9 cellular contexts compared by ENCODE assay signal in the genomic region with DNA sequence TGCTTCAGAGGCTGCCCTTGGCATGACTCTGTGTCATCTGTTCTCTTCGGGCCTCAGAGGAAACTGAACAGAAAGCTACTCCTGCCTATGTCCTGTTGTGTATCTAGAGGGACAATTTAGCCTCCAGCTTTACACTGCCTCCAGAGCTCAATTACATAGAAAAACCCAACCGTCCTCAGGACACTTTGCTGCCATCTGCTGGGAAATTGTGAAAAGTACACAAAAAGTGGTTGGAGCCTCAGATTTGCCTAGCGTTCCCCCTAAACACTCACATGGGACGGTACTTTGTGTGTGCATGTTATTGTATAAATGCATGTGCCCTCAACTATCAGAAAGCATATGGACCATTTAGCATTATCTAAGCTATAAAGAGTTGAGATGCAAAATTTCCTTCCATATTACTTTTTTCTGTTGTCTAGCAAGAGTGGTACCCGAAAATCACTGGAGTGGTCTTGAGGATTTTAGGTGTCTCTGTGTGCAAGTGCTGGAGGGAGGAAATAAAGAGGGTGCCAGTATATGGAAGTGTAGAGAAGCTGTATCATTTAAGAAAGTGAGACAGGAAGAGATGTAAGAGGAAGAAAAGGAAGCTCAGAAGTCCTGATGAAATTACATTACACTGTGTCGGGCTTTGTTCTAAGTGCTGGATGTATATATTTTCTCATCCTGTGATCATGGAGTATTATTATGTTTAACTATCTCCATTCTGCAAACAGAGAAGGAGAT. TPM values are rescaled to one million over a fixed set of nuclear protein-coding genes. Genes with fewer than 3 reads are reported as not detected.
A peak's percentile ranks its signal among the peaks of the same experiment; 100 is the strongest.
DNase-seq lines count a peak whose midpoint lies in the region; ATAC-seq, FAIRE-seq and TF ChIP-seq lines count a peak whose summit lies in the region.
"Had no signal": no experiment of that assay in that cellular context is flagged by ENCODE, and none has a peak within 500 bp of the region (broad histone marks: within the 10 kb centered on the region; RNA-seq: fewer than 3 reads in every experiment).

No MANE protein-coding gene starts in this region.

- SMC1A ChIA-PET in GM12878 (lab: Charles Lee; ENCODE audit: uncharacterized antibody, unreplicated experiment), result interaction anchor here (0.7 to 3.4 kb wide), 62 partner anchors 8 to 508 kb away, joined by 3 to 36 read pairs (median 5); a partner anchor contains a TSS

- RAD21 ChIA-PET in GM12878 (lab: Charles Lee; ENCODE audit: unreplicated experiment), result interaction anchor here (0.6 to 3.1 kb wide), 47 partner anchors 13 to 575 kb away, joined by 3 to 40 read pairs (median 4); a partner anchor contains a TSS

- H2AFZ ChIP-seq in GM12878 (ENCODE audit: control insufficient read depth, low read depth, low read length) (no peak overlapping the region), HepG2 (ENCODE audit: low read length) (no peak overlapping the region)

- TF ChIP-seq RAD21 in GM12878 (IDR thresholded peaks at IDR 0.05; ENCODE audit: insufficient read depth, low read depth, low read length), result peak; percentile 99
- no peak for TF ChIP-seq RAD21 in HepG2 (CRISPR knock-in tag; IDR thresholded peaks at IDR 0.05)

- H3K9me3 ChIP-seq in GM12878 (replicated peaks; ENCODE audit: control insufficient read depth, insufficient read depth, low read length), result peaks cover 11% of the 10 kb centered on the region; the same call in 2 of the 3 replicates
- no peaks in the 10 kb centered on the region for H3K9me3 ChIP-seq in HepG2 (ENCODE audit: low read length)

- TF ChIP-seq CTCF in GM10248 (IDR thresholded peaks at IDR 0.05; ENCODE audit: control extremely low read depth, extremely low read depth, low read depth, missing control alignments), result peak; percentile 33
- peak; percentile 63 to 78 (median 68) for TF ChIP-seq CTCF in GM12878 (IDR thresholded peaks at IDR 0.05 in 2 of 3, conservative IDR thresholded peaks at IDR 0.05 in 1 of 3; ENCODE audit: control insufficient read depth in 2 of 3, extremely low read depth in 1 of 3, insufficient read depth in 1 of 3, low read depth in 3 of 3, low read length in 3 of 3)
- TF ChIP-seq CTCF in HepG2 (CRISPR knock-in tag; IDR thresholded peaks at IDR 0.05), result peak; percentile 63

- POLR2A ChIA-PET in GM10248 (lab: Yijun Ruan, JAX) (interaction anchor here (0.6 kb wide), 1 partner anchor 1698 kb away, joined by 3 read pairs; no protein-coding TSS in a partner anchor), GM12878 (lab: Charles Lee) (interaction anchor here (0.6 to 1.1 kb wide), 3 partner anchors 56 to 67 kb away, joined by 4 to 5 read pairs (median 4); no protein-coding TSS in a partner anchor), HepG2 (lab: Yijun Ruan, JAX) (no interaction called here)

- H3K4me3 ChIP-seq in GM12878 (no peak overlapping the region), HepG2 (replicated peaks in 1 of 3; ENCODE audit: insufficient read depth in 1 of 3, low read depth in 2 of 3, low read length in 3 of 3) (no peak overlapping the region)

- H3K79me2 ChIP-seq in GM12878 (ENCODE audit: control insufficient read depth, insufficient read depth, low read length), result no peaks in the 10 kb centered on the region
- H3K79me2 ChIP-seq in HepG2 (ENCODE audit: insufficient read depth, low read length), result no peaks in the 10 kb centered on the region

- H3K27me3 ChIP-seq in GM12878 (replicated peaks in 1 of 2; ENCODE audit: control insufficient read depth in 2 of 2, insufficient read depth in 2 of 2, low read length in 1 of 2) (no peaks in the 10 kb centered on the region), HepG2 (ENCODE audit: control insufficient read depth in 1 of 2, insufficient read depth in 2 of 2, low read length in 2 of 2) (no peaks in the 10 kb centered on the region; a peak in 1 of 5 replicates)

- WGBS in GM12878 (ENCODE audit: insufficient coverage, insufficient replicate concordance, low lambda C conversion rate, missing lambda C conversion rate), result 24% methylated on average over 6 of the region's 6 CpGs
- WGBS in HepG2 (ENCODE audit: low lambda C conversion rate), result 13% methylated on average over 6 of the region's 6 CpGs

- H4K20me1 ChIP-seq in GM12878 (ENCODE audit: control insufficient read depth, insufficient read depth), result no peaks in the 10 kb centered on the region
- no peaks in the 10 kb centered on the region for H4K20me1 ChIP-seq in HepG2 (ENCODE audit: insufficient read depth, low read length)

- BruUV-seq in GM12878 (replicated peaks; lab: Mats Ljungman, UMichigan) (no TSS peak), HepG2 (replicated peaks; lab: Mats Ljungman, UMichigan) (no TSS peak)

- in situ Hi-C loops in GM12878 (cut with MboI), result loop anchor here (10.0 kb wide), 1 partner anchor 497 kb away; a partner anchor contains a TSS
- in situ Hi-C loops in HepG2 (cut with HindIII; ENCODE audit: extremely low pct_ligation_motif_present, low pct_unique_long_range_greater_than_20kb), result loop anchor here (25.0 kb wide), 1 partner anchor 361 kb away; no protein-coding TSS in a partner anchor

- intact Hi-C loops in GM12878 (cut with micrococcal nuclease; ENCODE audit: unreplicated experiment) (loop anchor here (1.0 to 10.0 kb wide), 7 partner anchors 58 to 497 kb away; no protein-coding TSS in a partner anchor), HepG2 (cut with micrococcal nuclease; ENCODE audit: unreplicated experiment) (loop anchor here (1.0 kb wide), 1 partner anchor 428 kb away; no protein-coding TSS in a partner anchor)

- FAIRE-seq in GM12878 (lab: Jason Lieb, UNC) (peak; percentile 95), HepG2 (lab: Jason Lieb, UNC) (peak; percentile 26)
- FAIRE-seq: endometrium had no signal

- TF ChIP-seq EP300 in GM12878 (IDR thresholded peaks at IDR 0.05; ENCODE audit: borderline replicate concordance in 1 of 2, control insufficient read depth in 1 of 2, low read depth in 2 of 2, low read length in 2 of 2) (no peak), HepG2 (IDR thresholded peaks at IDR 0.05; ENCODE audit: low read depth in 2 of 2, low read length in 2 of 2) (no peak), HepG2 (CRISPR knock-in tag; IDR thresholded peaks at IDR 0.05; ENCODE audit: borderline replicate concordance) (no peak)

- TF ChIP-seq POLR2A in GM12878 (IDR thresholded peaks at IDR 0.05; ENCODE audit: low read depth, low read length) (no peak), HepG2 (IDR thresholded peaks at IDR 0.05; ENCODE audit: insufficient read depth in 1 of 2, low read depth in 2 of 2, low read length in 2 of 2) (no peak)

- peak; percentile 96 for ATAC-seq in GM12878
- peak; percentile 62 for ATAC-seq in HepG2
- no peak for ATAC-seq in GM18873 (IDR thresholded peaks at IDR 0.05; ENCODE audit: low FRiP score, unreplicated experiment)
- no peak for ATAC-seq in HG03442 (IDR thresholded peaks at IDR 0.05; ENCODE audit: unreplicated experiment)

- DNase-seq in GM10248 (ENCODE audit: extremely low spot score) (no peak), M059J (ENCODE audit: low read depth) (peak; percentile 49), GM12878 (ENCODE audit: low read depth, low spot score) (peak; percentile 59), HepG2 (ENCODE audit: low spot score) (peak; percentile 23), NCI-H1694 (lab: John Stamatoyannopoulos, UW) (no peak)
- no peak for DNase-seq in activated effector memory CD4-positive, alpha-beta T cell treated with Interleukin-2 at 50 U/mL for 16 hours

- H3K4me1 ChIP-seq in GM12878 (ENCODE audit: control insufficient read depth, insufficient read depth, low read length) (no peaks in the 10 kb centered on the region), HepG2 (ENCODE audit: insufficient read depth, low read length) (no peaks in the 10 kb centered on the region)

- H3K9ac ChIP-seq in GM12878 (ENCODE audit: control insufficient read depth, insufficient read depth, low read length) (no peak overlapping the region), HepG2 (ENCODE audit: insufficient read depth, low read depth, low read length) (no peak overlapping the region)

- H3K36me3 ChIP-seq in GM12878 (ENCODE audit: control insufficient read depth in 2 of 2, insufficient read depth in 2 of 2, low read length in 1 of 2) (no peaks in the 10 kb centered on the region), HepG2 (replicated peaks in 1 of 2; ENCODE audit: control insufficient read depth in 1 of 2, insufficient read depth in 2 of 2, low read length in 2 of 2) (no peaks in the 10 kb centered on the region)

- CTCF ChIA-PET in GM10248 (lab: Yijun Ruan, JAX), result interaction anchor here (0.6 to 3.0 kb wide), 54 partner anchors 8 to 497 kb away, joined by 3 to 42 read pairs (median 4); a partner anchor contains a TSS
- CTCF ChIA-PET in GM12878 (lab: Yijun Ruan, JAX), result interaction anchor here (0.6 to 3.3 kb wide), 98 partner anchors 9 to 662 kb away, joined by 3 to 66 read pairs (median 4); a partner anchor contains a TSS
- CTCF ChIA-PET in HepG2 (lab: Yijun Ruan, JAX; ENCODE audit: low intra/inter-chr PET ratio, low total read pairs), result interaction anchor here (1.1 kb wide), 1 partner anchor 82 kb away, joined by 4 read pairs; no protein-coding TSS in a partner anchor

- H3K27ac ChIP-seq in GM12878 (ENCODE audit: control insufficient read depth, insufficient read depth), result no peak overlapping the region
- H3K27ac ChIP-seq in HepG2 (ENCODE audit: extremely low read length, insufficient read depth, low read length), result no peak overlapping the region

- no peak overlapping the region for H3K4me2 ChIP-seq in GM12878 (ENCODE audit: control insufficient read depth, insufficient read depth)
- H3K4me2 ChIP-seq in HepG2 (ENCODE audit: low read depth, low read length), result no peak overlapping the region

RNA-seq across cellular contexts. Expression of a gene that starts 8.7 kb away (rescaled TPM):
- not detected in 2 replicates for total RNA-seq in M059J (2014; rRNA removed; shearing (Covaris generic))
- 0.50 TPM in 1 of 2 replicates, not detected in the other for total RNA-seq in GM12878 (2013; cell fraction: nucleolus; rRNA removed)
- total RNA-seq in GM12878 (2014; rRNA removed) (0.38 and 0.45 TPM in 2 replicates), GM12878 (2014; rRNA removed; fragmentation: Illumina TruSeq; extraction: Trizol) (0.46 and 0.54 TPM in 2 replicates), GM12878 (2021) (0.72 and 0.92 TPM in 2 replicates), HepG2 (2016; rRNA removed; fragmentation: Illumina TruSeq; extraction: Trizol) (not detected in 2 replicates)
- polyA plus RNA-seq in GM12878 (2011; ENCODE audit: low read depth), result not detected
- polyA plus RNA-seq in GM12878 (2011; rRNA removed) (not detected in 2 replicates), GM12878 (2014; fragmentation: Illumina TruSeq; extraction: Trizol) (0.06 TPM in 1 of 2 replicates, not detected in the other), GM12878 (2014; fragmentation: Nextera tagmentation; extraction: Ambion mirVana) (under 1 TPM; 0.22 to 0.45 TPM), GM12878 (2014; rRNA removed) (0.73 and 0.81 TPM in 2 replicates), GM12878 (2016; fragmentation: Nextera tagmentation; extraction: Ambion mirVana) (not detected), HepG2 (2011; rRNA removed) (not detected in 2 replicates)
- not detected in 2 replicates for polyA plus RNA-seq in GM12878 (2011; cell fraction: cytosol; rRNA removed)
- 0.33 and 0.72 TPM in 2 replicates for polyA plus RNA-seq in GM12878 (2011; cell fraction: nucleus; rRNA removed)
- 0.13 TPM in 1 of 2 replicates, not detected in the other for polyA plus RNA-seq in GM12878 (2012)
- not detected in 2 replicates for polyA minus RNA-seq in GM12878 (2011; rRNA and poly(A)+ RNA removed)
- not detected in 2 replicates for polyA minus RNA-seq in GM12878 (2011; cell fraction: cytosol; rRNA and poly(A)+ RNA removed)
- 0.24 and 0.48 TPM in 2 replicates for polyA minus RNA-seq in GM12878 (2011; cell fraction: nucleus; rRNA and poly(A)+ RNA removed)
- total RNA-seq in HepG2 (2016; cell fraction: cytosol; rRNA removed; fragmentation: Illumina TruSeq; extraction: Trizol; ENCODE audit: low read depth), result not detected in 2 replicates
- total RNA-seq in HepG2 (2016; cell fraction: insoluble cytoplasmic fraction; rRNA removed; fragmentation: Illumina TruSeq; extraction: Trizol), result not detected in 2 replicates
- total RNA-seq in HepG2 (2016; cell fraction: membrane; rRNA removed; fragmentation: Illumina TruSeq; extraction: Trizol), result not detected in 2 replicates
- total RNA-seq in HepG2 (2016; cell fraction: nucleus; rRNA removed; fragmentation: Illumina TruSeq; extraction: Trizol), result not detected in 2 replicates
- polyA plus RNA-seq in HepG2 (2011; cell fraction: cytosol; rRNA removed), result not detected in 2 replicates
- not detected in 2 replicates for polyA plus RNA-seq in HepG2 (2011; cell fraction: nucleus; rRNA removed)
- polyA plus RNA-seq in HepG2 (2012), result not detected in 2 replicates
- polyA plus RNA-seq in HepG2 (2016; cell fraction: cytosol; fragmentation: Illumina TruSeq; extraction: Trizol; ENCODE audit: low read depth), result not detected in 2 replicates
- not detected in 2 replicates for polyA plus RNA-seq in HepG2 (2016; cell fraction: insoluble cytoplasmic fraction; fragmentation: Illumina TruSeq; extraction: Trizol; ENCODE audit: low read depth)
- polyA plus RNA-seq in HepG2 (2016; cell fraction: membrane; fragmentation: Illumina TruSeq; extraction: Trizol; ENCODE audit: low read depth), result not detected in 2 replicates
- not detected in 2 replicates for polyA plus RNA-seq in HepG2 (2016; cell fraction: nucleus; fragmentation: Illumina TruSeq; extraction: Trizol; ENCODE audit: insufficient read depth, low read depth)
- not detected in 2 replicates for polyA minus RNA-seq in HepG2 (2011; rRNA and poly(A)+ RNA removed; ENCODE audit: low replicate concordance)
- not detected in 2 replicates for polyA minus RNA-seq in HepG2 (2011; cell fraction: cytosol; rRNA and poly(A)+ RNA removed)
- not detected in 2 replicates for polyA minus RNA-seq in HepG2 (2011; cell fraction: nucleus; rRNA and poly(A)+ RNA removed)

RNA-seq across cellular contexts. Expression of a gene that starts 28.8 kb away (rescaled TPM):
- total RNA-seq in M059J (2014; rRNA removed; shearing (Covaris generic)), result 33.0 and 50.9 TPM in 2 replicates
- 0.61 and 0.88 TPM in 2 replicates for total RNA-seq in GM12878 (2013; cell fraction: nucleolus; rRNA removed)
- 0.27 and 0.56 TPM in 2 replicates for total RNA-seq in GM12878 (2014; rRNA removed)
- total RNA-seq in GM12878 (2014; rRNA removed; fragmentation: Illumina TruSeq; extraction: Trizol), result 0.37 and 0.67 TPM in 2 replicates
- 0.88 and 1.2 TPM in 2 replicates for total RNA-seq in GM12878 (2021)
- 0.33 TPM for polyA plus RNA-seq in GM12878 (2011; ENCODE audit: low read depth)
- polyA plus RNA-seq in GM12878 (2011; rRNA removed), result 0.10 and 0.19 TPM in 2 replicates
- 0.07 TPM in 1 of 2 replicates, not detected in the other for polyA plus RNA-seq in GM12878 (2011; cell fraction: cytosol; rRNA removed)
- polyA plus RNA-seq in GM12878 (2011; cell fraction: nucleus; rRNA removed), result 0.37 TPM in 1 of 2 replicates, not detected in the other
- polyA plus RNA-seq in GM12878 (2012), result 0.07 and 0.09 TPM in 2 replicates
- 0.22 and 0.69 TPM in 2 replicates for polyA plus RNA-seq in GM12878 (2014; fragmentation: Illumina TruSeq; extraction: Trizol)
- 1 to 10 TPM; 1.8 to 2.4 TPM for polyA plus RNA-seq in GM12878 (2014; fragmentation: Nextera tagmentation; extraction: Ambion mirVana)
- polyA plus RNA-seq in GM12878 (2014; rRNA removed), result 0.91 and 1.4 TPM in 2 replicates
- under 1 TPM; 0.19 to 0.24 TPM for polyA plus RNA-seq in GM12878 (2016; fragmentation: Nextera tagmentation; extraction: Ambion mirVana)
- not detected in 2 replicates for polyA minus RNA-seq in GM12878 (2011; rRNA and poly(A)+ RNA removed)
- not detected in 2 replicates for polyA minus RNA-seq in GM12878 (2011; cell fraction: cytosol; rRNA and poly(A)+ RNA removed)
- not detected in 2 replicates for polyA minus RNA-seq in GM12878 (2011; cell fraction: nucleus; rRNA and poly(A)+ RNA removed)
- total RNA-seq in HepG2 (2016; rRNA removed; fragmentation: Illumina TruSeq; extraction: Trizol), result not detected in 2 replicates
- not detected in 2 replicates for total RNA-seq in HepG2 (2016; cell fraction: cytosol; rRNA removed; fragmentation: Illumina TruSeq; extraction: Trizol; ENCODE audit: low read depth)
- total RNA-seq in HepG2 (2016; cell fraction: insoluble cytoplasmic fraction; rRNA removed; fragmentation: Illumina TruSeq; extraction: Trizol), result not detected in 2 replicates
- total RNA-seq in HepG2 (2016; cell fraction: membrane; rRNA removed; fragmentation: Illumina TruSeq; extraction: Trizol), result not detected in 2 replicates
- total RNA-seq in HepG2 (2016; cell fraction: nucleus; rRNA removed; fragmentation: Illumina TruSeq; extraction: Trizol), result not detected in 2 replicates
- not detected in 2 replicates for polyA plus RNA-seq in HepG2 (2011; rRNA removed)
- polyA plus RNA-seq in HepG2 (2011; cell fraction: cytosol; rRNA removed), result not detected in 2 replicates
- polyA plus RNA-seq in HepG2 (2011; cell fraction: nucleus; rRNA removed), result not detected in 2 replicates
- polyA plus RNA-seq in HepG2 (2012), result not detected in 2 replicates
- polyA plus RNA-seq in HepG2 (2016; cell fraction: cytosol; fragmentation: Illumina TruSeq; extraction: Trizol; ENCODE audit: low read depth), result not detected in 2 replicates
- polyA plus RNA-seq in HepG2 (2016; cell fraction: insoluble cytoplasmic fraction; fragmentation: Illumina TruSeq; extraction: Trizol; ENCODE audit: low read depth), result not detected in 2 replicates
- not detected in 2 replicates for polyA plus RNA-seq in HepG2 (2016; cell fraction: membrane; fragmentation: Illumina TruSeq; extraction: Trizol; ENCODE audit: low read depth)
- not detected in 2 replicates for polyA plus RNA-seq in HepG2 (2016; cell fraction: nucleus; fragmentation: Illumina TruSeq; extraction: Trizol; ENCODE audit: insufficient read depth, low read depth)
- 0.18 TPM in 1 of 2 replicates, not detected in the other for polyA minus RNA-seq in HepG2 (2011; rRNA and poly(A)+ RNA removed; ENCODE audit: low replicate concordance)
- not detected in 2 replicates for polyA minus RNA-seq in HepG2 (2011; cell fraction: cytosol; rRNA and poly(A)+ RNA removed)
- not detected in 2 replicates for polyA minus RNA-seq in HepG2 (2011; cell fraction: nucleus; rRNA and poly(A)+ RNA removed)

Comparison
In these comparisons a context has a peak if more than half of its experiments do, and no peak if none do; other contexts are left out.
1. DNase-seq: peak in M059J (single experiment), GM12878 (single experiment) and HepG2 (single experiment); none in GM10248 (single experiment), NCI-H1694 (single experiment) and activated effector memory CD4-positive, alpha-beta T cell treated with Interleukin-2 at 50 U/mL for 16 hours (single experiment).
2. ATAC-seq: peak in GM12878 (single experiment) and HepG2 (single experiment); none in GM18873 (single experiment) and HG03442 (single experiment).
3. RNA of a gene that starts 28.8 kb away (total RNA-seq): 33.0 to 50.9 TPM in M059J; 0.27 to 1.2 TPM in GM12878 and not detected in HepG2; every median in the first group is over 10 times any median in the second.
4. Peak in every context shown above with its lines, with median percentiles within 50 percentile points of each other: CTCF ChIP-seq.